14 cellular contexts compared by ENCODE assay signal in the genomic region with DNA sequence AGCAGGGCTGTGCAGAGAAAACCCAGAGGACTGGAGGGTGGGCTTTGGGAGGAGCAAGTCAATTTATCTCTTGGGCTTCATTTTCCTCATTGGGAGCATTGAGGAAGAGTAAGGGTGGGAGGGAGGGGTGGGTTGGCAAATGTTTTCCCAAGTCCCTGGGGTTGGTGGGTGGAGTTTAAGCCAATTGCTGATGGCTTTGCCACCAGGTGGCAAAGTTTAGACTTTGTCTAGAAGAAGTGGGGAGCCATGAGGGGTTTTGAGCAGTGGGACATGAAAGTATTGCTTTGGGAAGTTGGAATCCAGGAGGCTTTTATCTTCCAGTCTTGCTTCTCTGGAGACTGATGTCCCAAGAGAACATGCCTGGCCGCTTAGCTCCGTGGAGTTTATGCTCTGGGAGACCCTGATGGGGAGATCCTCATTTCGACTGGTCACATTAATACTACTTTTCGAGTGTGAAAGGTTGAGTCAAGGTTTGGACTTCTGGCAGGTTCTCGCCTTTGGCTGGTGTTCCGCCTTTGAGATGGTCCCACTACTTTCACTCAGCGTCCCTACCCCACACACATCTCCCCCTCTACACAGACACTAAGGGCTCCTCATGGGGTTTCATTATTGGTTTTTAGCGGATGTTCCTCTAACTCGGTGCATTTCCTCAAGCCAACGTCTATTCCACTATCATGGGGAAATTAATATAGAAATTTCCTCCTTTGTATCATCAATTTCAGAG.
DNase-seq lines count a peak whose midpoint lies in the region; ATAC-seq and TF ChIP-seq lines count a peak whose summit lies in the region.
"Had no signal": no experiment of that assay in that cellular context is flagged by ENCODE, and none has a peak within 500 bp of the region (broad histone marks: within the 10 kb centered on the region; RNA-seq: fewer than 3 reads in every experiment).

No MANE protein-coding gene starts in this region.

- no peak for TF ChIP-seq CTCF in MM.1S (IDR thresholded peaks at IDR 0.05; ENCODE audit: low read length)

- no peaks in the 10 kb centered on the region for H3K27me3 Mint-ChIP-seq in activated T-cell treated with anti-CD3 and anti-CD28 coated beads, Interleukin-2, amount 50 U/mL, for 72 hours (ENCODE audit: low read depth)
- H3K27me3 Mint-ChIP-seq in activated T-cell treated with anti-CD3 and anti-CD28 coated beads, Interleukin-2, amount 50 U/mL, for 24 hours = no peaks in the 10 kb centered on the region
- no peaks in the 10 kb centered on the region for H3K27me3 Mint-ChIP-seq in stimulated activated naive CD8-positive, alpha-beta T cell treated with anti-CD3 and anti-CD28 coated beads, Interleukin-15, Interleukin-2, amounts not matched to agents 100 ng/mL and 50 ng/mL, for 24 hours
- H3K27me3 Mint-ChIP-seq: activated CD4-positive, alpha-beta T cell treated with anti-CD3 and anti-CD28 coated beads, Interleukin-2, amount 10 ng/mL, durations not matched to agents 24 days and 14 days had no signal

- peak overlapping the region; percentile 59 for H3K4me2 ChIP-seq in MM.1S (ENCODE audit: low read depth, low read length)

- H3K27ac ChIP-seq in MM.1S (ENCODE audit: low read length) = no peak overlapping the region
- H3K27ac ChIP-seq: SK-N-MC had no signal

- no peaks in the 10 kb centered on the region for H3K36me3 ChIP-seq in MM.1S (replicated peaks; ENCODE audit: insufficient read depth, low read length)
- no peaks in the 10 kb centered on the region for H3K36me3 ChIP-seq in MG63

- H3K36me3 Mint-ChIP-seq in activated T-cell treated with anti-CD3 and anti-CD28 coated beads, Interleukin-2, amount 50 U/mL, for 72 hours (ENCODE audit: insufficient read depth in 2 of 2) = no peaks in the 10 kb centered on the region
- H3K36me3 Mint-ChIP-seq in activated T-cell treated with anti-CD3 and anti-CD28 coated beads, Interleukin-2, amount 50 U/mL, for 24 hours (ENCODE audit: low read depth) = no peaks in the 10 kb centered on the region
- H3K36me3 Mint-ChIP-seq in stimulated activated naive CD8-positive, alpha-beta T cell treated with anti-CD3 and anti-CD28 coated beads, Interleukin-15, Interleukin-2, amounts not matched to agents 100 ng/mL and 50 ng/mL, for 24 hours (ENCODE audit: low read depth) = no peaks in the 10 kb centered on the region
- no peaks in the 10 kb centered on the region for H3K36me3 Mint-ChIP-seq in stimulated activated effector memory CD8-positive, alpha-beta T cell treated with anti-CD3 and anti-CD28 coated beads, Interleukin-12 subunit alpha, Interleukin-12 subunit beta, amount 100 ng/mL, for 72 hours
- H3K36me3 Mint-ChIP-seq: activated naive CD4-positive, alpha-beta T cell treated with anti-CD3 and anti-CD28 coated beads, Interleukin-2, amount 10 ng/mL, durations not matched to agents 7 days and 5 days had no signal

- H3K4me3 ChIP-seq in MM.1S (ENCODE audit: low read length) = peak overlapping the region; percentile 50
- no peak overlapping the region for H3K4me3 ChIP-seq in MG63
- H3K4me3 ChIP-seq: SK-N-MC had no signal

- peaks cover 6% of the 10 kb centered on the region for H3K4me1 Mint-ChIP-seq in activated T-cell treated with anti-CD3 and anti-CD28 coated beads, Interleukin-2, amount 50 U/mL, for 72 hours (ENCODE audit: low read depth)
- H3K4me1 Mint-ChIP-seq in activated T-cell treated with anti-CD3 and anti-CD28 coated beads, Interleukin-2, amount 50 U/mL, for 24 hours (ENCODE audit: low read depth) = peaks cover 5% of the 10 kb centered on the region
- H3K4me1 Mint-ChIP-seq in stimulated activated naive CD8-positive, alpha-beta T cell treated with anti-CD3 and anti-CD28 coated beads, Interleukin-15, Interleukin-2, amounts not matched to agents 100 ng/mL and 50 ng/mL, for 24 hours (ENCODE audit: low read depth) = peaks cover 12% of the 10 kb centered on the region
- peaks cover 9% of the 10 kb centered on the region for H3K4me1 Mint-ChIP-seq in stimulated activated effector memory CD8-positive, alpha-beta T cell treated with anti-CD3 and anti-CD28 coated beads, Interleukin-12 subunit alpha, Interleukin-12 subunit beta, amount 100 ng/mL, for 72 hours

- ATAC-seq in activated T-cell treated with anti-CD3 and anti-CD28 coated beads, Interleukin-2, amount 50 U/mL, for 72 hours (replicated peaks in 1 of 2) = peak; percentile 32 to 43
- ATAC-seq in stimulated activated effector memory CD8-positive, alpha-beta T cell treated with anti-CD3 and anti-CD28 coated beads, Interleukin-12 subunit alpha, Interleukin-12 subunit beta, amount 100 ng/mL, for 72 hours = no peak
- no peak for ATAC-seq in GM21360 (IDR thresholded peaks at IDR 0.05; ENCODE audit: unreplicated experiment)

- H3K9me2 ChIP-seq in MM.1S (replicated peaks; ENCODE audit: insufficient read depth, low read length) = no peaks in the 10 kb centered on the region

- no peak overlapping the region for H3K9ac ChIP-seq in MM.1S (ENCODE audit: low read length)

- H3K27me3 ChIP-seq in MM.1S (replicated peaks; ENCODE audit: insufficient read depth, low read length) (no peaks in the 10 kb centered on the region), MG63 (no peaks in the 10 kb centered on the region)

- peak overlapping the region in 1 of 2 donors; percentile 64 for H3K4me3 Mint-ChIP-seq in activated T-cell treated with anti-CD3 and anti-CD28 coated beads, Interleukin-2, amount 50 U/mL, for 72 hours
- H3K4me3 Mint-ChIP-seq in activated T-cell treated with anti-CD3 and anti-CD28 coated beads, Interleukin-2, amount 50 U/mL, for 24 hours = no peak overlapping the region
- peak overlapping the region; percentile 22 for H3K4me3 Mint-ChIP-seq in stimulated activated naive CD8-positive, alpha-beta T cell treated with anti-CD3 and anti-CD28 coated beads, Interleukin-15, Interleukin-2, amounts not matched to agents 100 ng/mL and 50 ng/mL, for 24 hours
- no peak overlapping the region for H3K4me3 Mint-ChIP-seq in stimulated activated effector memory CD8-positive, alpha-beta T cell treated with anti-CD3 and anti-CD28 coated beads, Interleukin-12 subunit alpha, Interleukin-12 subunit beta, amount 100 ng/mL, for 72 hours
- H3K4me3 Mint-ChIP-seq: activated CD4-positive, alpha-beta T cell treated with anti-CD3 and anti-CD28 coated beads, Interleukin-2, amount 10 ng/mL, durations not matched to agents 24 days and 14 days; activated naive CD4-positive, alpha-beta T cell treated with anti-CD3 and anti-CD28 coated beads, Interleukin-2, amount 10 ng/mL, durations not matched to agents 7 days and 5 days; nephron progenitor cell had no signal

- H3K27ac Mint-ChIP-seq in activated T-cell treated with anti-CD3 and anti-CD28 coated beads, Interleukin-2, amount 50 U/mL, for 72 hours = no peak overlapping the region
- no peak overlapping the region for H3K27ac Mint-ChIP-seq in activated T-cell treated with anti-CD3 and anti-CD28 coated beads, Interleukin-2, amount 50 U/mL, for 24 hours
- no peak overlapping the region for H3K27ac Mint-ChIP-seq in stimulated activated naive CD8-positive, alpha-beta T cell treated with anti-CD3 and anti-CD28 coated beads, Interleukin-15, Interleukin-2, amounts not matched to agents 100 ng/mL and 50 ng/mL, for 24 hours
- H3K27ac Mint-ChIP-seq in stimulated activated effector memory CD8-positive, alpha-beta T cell treated with anti-CD3 and anti-CD28 coated beads, Interleukin-12 subunit alpha, Interleukin-12 subunit beta, amount 100 ng/mL, for 72 hours = no peak overlapping the region
- H3K27ac Mint-ChIP-seq: activated CD4-positive, alpha-beta T cell treated with anti-CD3 and anti-CD28 coated beads, Interleukin-2, amount 10 ng/mL, durations not matched to agents 24 days and 14 days; activated naive CD4-positive, alpha-beta T cell treated with anti-CD3 and anti-CD28 coated beads, Interleukin-2, amount 10 ng/mL, durations not matched to agents 7 days and 5 days; nephron progenitor cell had no signal

- 0 out of 2 replicates have a peak overlapping the region, but pooled peaks have one; percentile 30 for H2AFZ ChIP-seq in MM.1S (ENCODE audit: low read length)

- no peaks in the 10 kb centered on the region for H3K9me3 Mint-ChIP-seq in activated T-cell treated with anti-CD3 and anti-CD28 coated beads, Interleukin-2, amount 50 U/mL, for 72 hours
- H3K9me3 Mint-ChIP-seq in activated T-cell treated with anti-CD3 and anti-CD28 coated beads, Interleukin-2, amount 50 U/mL, for 24 hours = no peaks in the 10 kb centered on the region
- no peaks in the 10 kb centered on the region for H3K9me3 Mint-ChIP-seq in stimulated activated naive CD8-positive, alpha-beta T cell treated with anti-CD3 and anti-CD28 coated beads, Interleukin-15, Interleukin-2, amounts not matched to agents 100 ng/mL and 50 ng/mL, for 24 hours
- no peaks in the 10 kb centered on the region for H3K9me3 Mint-ChIP-seq in stimulated activated effector memory CD8-positive, alpha-beta T cell treated with anti-CD3 and anti-CD28 coated beads, Interleukin-12 subunit alpha, Interleukin-12 subunit beta, amount 100 ng/mL, for 72 hours
- H3K9me3 Mint-ChIP-seq: activated CD4-positive, alpha-beta T cell treated with anti-CD3 and anti-CD28 coated beads, Interleukin-2, amount 10 ng/mL, durations not matched to agents 24 days and 14 days; activated naive CD4-positive, alpha-beta T cell treated with anti-CD3 and anti-CD28 coated beads, Interleukin-2, amount 10 ng/mL, durations not matched to agents 7 days and 5 days; nephron progenitor cell had no signal

- no peaks in the 10 kb centered on the region for H4K20me1 ChIP-seq in MM.1S (ENCODE audit: insufficient read depth, low read length)

- no peak for DNase-seq in activated T-cell treated with anti-CD3 and anti-CD28 coated beads, Interleukin-2, amount 50 U/mL, for 72 hours
- no peak for DNase-seq in activated T-cell treated with anti-CD3 and anti-CD28 coated beads, Interleukin-2, amount 50 U/mL, for 24 hours
- DNase-seq in MM.1S (peak; percentile 21), dermis blood vessel endothelial cell (peak; percentile 15), MG63 (no peak)
- no peak for DNase-seq in stimulated activated effector memory CD8-positive, alpha-beta T cell treated with anti-CD3 and anti-CD28 coated beads, Interleukin-12 subunit alpha, Interleukin-12 subunit beta, amount 100 ng/mL, for 72 hours (ENCODE audit: low spot score in 2 of 2)
- DNase-seq: NCI-H1092 treated with DMSO at 0.1 percent for 48 hours, NCI-H526 treated with DMSO at 0.1 percent for 48 hours had no signal

- peaks cover 4% of the 10 kb centered on the region; the same call in 1 of the 2 replicates for H3K4me1 ChIP-seq in MM.1S (ENCODE audit: low read length)

- no peaks in the 10 kb centered on the region for H3F3A ChIP-seq in MM.1S (ENCODE audit: insufficient read depth, low read length)

- no peaks in the 10 kb centered on the region; the same call in 1 of the 2 replicates for H3K79me2 ChIP-seq in MM.1S (ENCODE audit: low read length)

- H3K9me3 ChIP-seq in MM.1S (replicated peaks; ENCODE audit: insufficient read depth, low read length) (no peaks in the 10 kb centered on the region), MG63 (no peaks in the 10 kb centered on the region)

Comparison
In these comparisons a context has a peak if more than half of its experiments do, and no peak if none do; other contexts are left out.
1. ATAC-seq: peak in activated T-cell treated with anti-CD3 and anti-CD28 coated beads, Interleukin-2, amount 50 U/mL, for 72 hours (2 of 2); none in stimulated activated effector memory CD8-positive, alpha-beta T cell treated with anti-CD3 and anti-CD28 coated beads, Interleukin-12 subunit alpha, Interleukin-12 subunit beta, amount 100 ng/mL, for 72 hours (single experiment) and GM21360 (single experiment).
2. DNase-seq: peak in MM.1S (single experiment) and dermis blood vessel endothelial cell (single experiment); none in activated T-cell treated with anti-CD3 and anti-CD28 coated beads, Interleukin-2, amount 50 U/mL, for 72 hours (0 of 2), activated T-cell treated with anti-CD3 and anti-CD28 coated beads, Interleukin-2, amount 50 U/mL, for 24 hours (single experiment), stimulated activated effector memory CD8-positive, alpha-beta T cell treated with anti-CD3 and anti-CD28 coated beads, Interleukin-12 subunit alpha, Interleukin-12 subunit beta, amount 100 ng/mL, for 72 hours (0 of 2) and MG63 (single experiment).